In the genomic region with DNA sequence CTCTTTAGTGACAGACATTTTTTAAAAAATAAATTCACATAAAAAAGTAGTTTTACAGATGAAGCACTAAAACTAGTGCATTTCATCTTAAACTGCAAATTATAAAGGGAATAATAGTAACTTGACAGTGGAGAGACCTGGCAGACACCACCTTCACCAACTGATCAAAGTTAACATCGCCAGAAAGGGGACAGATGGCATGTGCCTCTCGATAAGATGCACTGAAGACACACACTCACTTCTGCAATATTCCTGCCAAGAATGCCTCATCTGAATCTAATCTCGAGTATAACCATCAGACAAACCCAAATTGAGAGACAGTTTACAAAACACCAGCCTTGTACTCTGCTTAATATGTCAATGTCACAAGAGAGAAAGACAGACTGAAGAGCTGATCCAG, we compare ENCODE assay signal across 2 cellular contexts.
TF ChIP-seq lines count a peak whose summit lies in the region.

No MANE protein-coding gene starts in this region.

TF ChIP-seq in SK-N-SH, 30 proteins besides CTCF, POLR2A, EP300 and RAD21:
- no peak for TF ChIP-seq POLR2AphosphoS5 (IDR thresholded peaks at IDR 0.05; ENCODE audit: low read depth, low read length)
- no peak for TF ChIP-seq USF2 (IDR thresholded peaks at IDR 0.05; ENCODE audit: borderline replicate concordance, low read depth, low read length)
- TF ChIP-seq, protein P1, sequence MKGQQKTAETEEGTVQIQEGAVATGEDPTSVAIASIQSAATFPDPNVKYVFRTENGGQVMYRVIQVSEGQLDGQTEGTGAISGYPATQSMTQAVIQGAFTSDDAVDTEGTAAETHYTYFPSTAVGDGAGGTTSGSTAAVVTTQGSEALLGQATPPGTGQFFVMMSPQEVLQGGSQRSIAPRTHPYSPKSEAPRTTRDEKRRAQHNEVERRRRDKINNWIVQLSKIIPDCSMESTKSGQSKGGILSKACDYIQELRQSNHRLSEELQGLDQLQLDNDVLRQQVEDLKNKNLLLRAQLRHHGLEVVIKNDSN (IDR thresholded peaks at IDR 0.05; ENCODE audit: borderline replicate concordance, low read depth) = no peak
- TF ChIP-seq SIN3A (IDR thresholded peaks at IDR 0.05; ENCODE audit: borderline replicate concordance, low read depth, low read length) = no peak
- TF ChIP-seq TEAD4 (IDR thresholded peaks at IDR 0.05; ENCODE audit: borderline replicate concordance, insufficient read depth) = no peak
- no peak for TF ChIP-seq SMC3 (IDR thresholded peaks at IDR 0.05; ENCODE audit: low read depth, low read length)

TF ChIP-seq in endothelial cell of umbilical vein, 7 proteins besides CTCF, POLR2A, EP300 and RAD21:
- TF ChIP-seq MAX (IDR thresholded peaks at IDR 0.05; ENCODE audit: insufficient read depth, insufficient read length) = no peak
